1 cellular context compared by ENCODE assay signal in genomic region chr1:9910425-9911178, GRCh38.
TF ChIP-seq lines count a peak whose summit lies in the region.

No MANE protein-coding gene starts in this region.

TF ChIP-seq in HepG2, 621 proteins besides CTCF, POLR2A, EP300 and RAD21 (continued from another document and continues in another):
- TF ChIP-seq ZNF207 (IDR thresholded peaks at IDR 0.05; ENCODE audit: borderline replicate concordance) (no peak), IRX3 (CRISPR knock-in tag; IDR thresholded peaks at IDR 0.05; ENCODE audit: borderline replicate concordance, low read depth) (no peak), KAT8 (CRISPR knock-in tag; IDR thresholded peaks at IDR 0.05) (peak; percentile 49; the same call in 1 of the 2 replicates), ZNF484 (CRISPR knock-in tag; IDR thresholded peaks at IDR 0.05; ENCODE audit: borderline replicate concordance, low read depth) (no peak), ATF1 (CRISPR knock-in tag; IDR thresholded peaks at IDR 0.05) (0 out of 2 replicates have a peak, but pooled peaks have one; percentile 18), ZNF780A (CRISPR knock-in tag; IDR thresholded peaks at IDR 0.05) (no peak), ZNF343 (CRISPR knock-in tag; IDR thresholded peaks at IDR 0.05) (no peak), PPARG (CRISPR knock-in tag; conservative IDR thresholded peaks at IDR 0.05) (no peak), ZNF616 (CRISPR knock-in tag; IDR thresholded peaks at IDR 0.05; ENCODE audit: low read depth) (no peak), PHB2 (IDR thresholded peaks at IDR 0.05; ENCODE audit: partially characterized antibody) (no peak), ELF1 (CRISPR knock-in tag; IDR thresholded peaks at IDR 0.05) (peak; percentile 43; the same call in 1 of the 2 replicates), ZNF33A (CRISPR knock-in tag; IDR thresholded peaks at IDR 0.05; ENCODE audit: borderline replicate concordance) (no peak), SETDB1 (CRISPR knock-in tag; IDR thresholded peaks at IDR 0.05; ENCODE audit: borderline replicate concordance) (no peak), JUND (CRISPR knock-in tag; IDR thresholded peaks at IDR 0.05) (no peak), ZNF496 (CRISPR knock-in tag; IDR thresholded peaks at IDR 0.05; ENCODE audit: insufficient replicate concordance) (no peak), RNF219 (CRISPR knock-in tag; IDR thresholded peaks at IDR 0.05) (no peak), STAT6 (CRISPR knock-in tag; IDR thresholded peaks at IDR 0.05; ENCODE audit: borderline replicate concordance) (no peak), SKI (IDR thresholded peaks at IDR 0.05; ENCODE audit: partially characterized antibody) (no peak), RXRA (CRISPR knock-in tag; IDR thresholded peaks at IDR 0.05) (0 out of 2 replicates have a peak, but pooled peaks have one; percentile 15), SPEN (CRISPR knock-in tag; IDR thresholded peaks at IDR 0.05; ENCODE audit: low read depth) (peak; percentile 58; the same call in 1 of the 2 replicates), REXO4 (CRISPR knock-in tag; IDR thresholded peaks at IDR 0.05; ENCODE audit: borderline replicate concordance) (no peak), SATB2 (CRISPR knock-in tag; IDR thresholded peaks at IDR 0.05) (no peak), CENPT (CRISPR knock-in tag; IDR thresholded peaks at IDR 0.05; ENCODE audit: low read depth) (no peak), ZNF678 (CRISPR knock-in tag; IDR thresholded peaks at IDR 0.05) (no peak), GABPB1 (CRISPR knock-in tag; IDR thresholded peaks at IDR 0.05) (peak; percentile 71), EED (CRISPR knock-in tag; IDR thresholded peaks at IDR 0.05) (no peak), ZNF460 (CRISPR knock-in tag; IDR thresholded peaks at IDR 0.05; ENCODE audit: borderline replicate concordance) (no peak), HDAC6 (IDR thresholded peaks at IDR 0.05; ENCODE audit: low read depth, low read length) (no peak), SMARCE1 (IDR thresholded peaks at IDR 0.05; ENCODE audit: borderline replicate concordance) (no peak), RBFOX2 (IDR thresholded peaks at IDR 0.05; ENCODE audit: low read depth, low read length) (peak; percentile 76), CEBPG (CRISPR knock-in tag; IDR thresholded peaks at IDR 0.05) (no peak), NFE2L2 (IDR thresholded peaks at IDR 0.05; ENCODE audit: low read length) (no peak), MXD3 (CRISPR knock-in tag; IDR thresholded peaks at IDR 0.05) (no peak), ZNF747 (CRISPR knock-in tag; IDR thresholded peaks at IDR 0.05; ENCODE audit: borderline replicate concordance) (0 out of 2 replicates have a peak, but pooled peaks have one; percentile 44), CERS6 (CRISPR knock-in tag; IDR thresholded peaks at IDR 0.05) (no peak), REST (IDR thresholded peaks at IDR 0.05; ENCODE audit: borderline replicate concordance in 1 of 2, low read depth in 1 of 2, low read length in 2 of 2) (no peak; a peak in 1 of 4 replicates), SNRNP70 (IDR thresholded peaks at IDR 0.05; ENCODE audit: low read depth, low read length) (no peak), RARG (CRISPR knock-in tag; IDR thresholded peaks at IDR 0.05; ENCODE audit: low read depth) (no peak)
- TF ChIP-seq, protein P1, sequence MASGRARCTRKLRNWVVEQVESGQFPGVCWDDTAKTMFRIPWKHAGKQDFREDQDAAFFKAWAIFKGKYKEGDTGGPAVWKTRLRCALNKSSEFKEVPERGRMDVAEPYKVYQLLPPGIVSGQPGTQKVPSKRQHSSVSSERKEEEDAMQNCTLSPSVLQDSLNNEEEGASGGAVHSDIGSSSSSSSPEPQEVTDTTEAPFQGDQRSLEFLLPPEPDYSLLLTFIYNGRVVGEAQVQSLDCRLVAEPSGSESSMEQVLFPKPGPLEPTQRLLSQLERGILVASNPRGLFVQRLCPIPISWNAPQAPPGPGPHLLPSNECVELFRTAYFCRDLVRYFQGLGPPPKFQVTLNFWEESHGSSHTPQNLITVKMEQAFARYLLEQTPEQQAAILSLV (CRISPR knock-in tag; IDR thresholded peaks at IDR 0.05; ENCODE audit: borderline replicate concordance) = no peak; the same call in 1 of the 2 replicates
- TF ChIP-seq, protein P2, sequence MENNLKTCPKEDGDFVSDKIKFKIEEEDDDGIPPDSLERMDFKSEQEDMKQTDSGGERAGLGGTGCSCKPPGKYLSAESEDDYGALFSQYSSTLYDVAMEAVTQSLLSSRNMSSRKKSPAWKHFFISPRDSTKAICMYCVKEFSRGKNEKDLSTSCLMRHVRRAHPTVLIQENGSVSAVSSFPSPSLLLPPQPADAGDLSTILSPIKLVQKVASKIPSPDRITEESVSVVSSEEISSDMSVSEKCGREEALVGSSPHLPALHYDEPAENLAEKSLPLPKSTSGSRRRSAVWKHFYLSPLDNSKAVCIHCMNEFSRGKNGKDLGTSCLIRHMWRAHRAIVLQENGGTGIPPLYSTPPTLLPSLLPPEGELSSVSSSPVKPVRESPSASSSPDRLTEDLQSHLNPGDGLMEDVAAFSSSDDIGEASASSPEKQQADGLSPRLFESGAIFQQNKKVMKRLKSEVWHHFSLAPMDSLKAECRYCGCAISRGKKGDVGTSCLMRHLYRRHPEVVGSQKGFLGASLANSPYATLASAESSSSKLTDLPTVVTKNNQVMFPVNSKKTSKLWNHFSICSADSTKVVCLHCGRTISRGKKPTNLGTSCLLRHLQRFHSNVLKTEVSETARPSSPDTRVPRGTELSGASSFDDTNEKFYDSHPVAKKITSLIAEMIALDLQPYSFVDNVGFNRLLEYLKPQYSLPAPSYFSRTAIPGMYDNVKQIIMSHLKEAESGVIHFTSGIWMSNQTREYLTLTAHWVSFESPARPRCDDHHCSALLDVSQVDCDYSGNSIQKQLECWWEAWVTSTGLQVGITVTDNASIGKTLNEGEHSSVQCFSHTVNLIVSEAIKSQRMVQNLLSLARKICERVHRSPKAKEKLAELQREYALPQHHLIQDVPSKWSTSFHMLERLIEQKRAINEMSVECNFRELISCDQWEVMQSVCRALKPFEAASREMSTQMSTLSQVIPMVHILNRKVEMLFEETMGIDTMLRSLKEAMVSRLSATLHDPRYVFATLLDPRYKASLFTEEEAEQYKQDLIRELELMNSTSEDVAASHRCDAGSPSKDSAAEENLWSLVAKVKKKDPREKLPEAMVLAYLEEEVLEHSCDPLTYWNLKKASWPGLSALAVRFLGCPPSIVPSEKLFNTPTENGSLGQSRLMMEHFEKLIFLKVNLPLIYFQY (CRISPR knock-in tag; IDR thresholded peaks at IDR 0.05; ENCODE audit: borderline replicate concordance) = no peak
- TF ChIP-seq, protein P3, sequence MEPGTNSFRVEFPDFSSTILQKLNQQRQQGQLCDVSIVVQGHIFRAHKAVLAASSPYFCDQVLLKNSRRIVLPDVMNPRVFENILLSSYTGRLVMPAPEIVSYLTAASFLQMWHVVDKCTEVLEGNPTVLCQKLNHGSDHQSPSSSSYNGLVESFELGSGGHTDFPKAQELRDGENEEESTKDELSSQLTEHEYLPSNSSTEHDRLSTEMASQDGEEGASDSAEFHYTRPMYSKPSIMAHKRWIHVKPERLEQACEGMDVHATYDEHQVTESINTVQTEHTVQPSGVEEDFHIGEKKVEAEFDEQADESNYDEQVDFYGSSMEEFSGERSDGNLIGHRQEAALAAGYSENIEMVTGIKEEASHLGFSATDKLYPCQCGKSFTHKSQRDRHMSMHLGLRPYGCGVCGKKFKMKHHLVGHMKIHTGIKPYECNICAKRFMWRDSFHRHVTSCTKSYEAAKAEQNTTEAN (CRISPR knock-in tag; conservative IDR thresholded peaks at IDR 0.05) = no peak; the same call in 1 of the 2 replicates
- TF ChIP-seq, protein P4, sequence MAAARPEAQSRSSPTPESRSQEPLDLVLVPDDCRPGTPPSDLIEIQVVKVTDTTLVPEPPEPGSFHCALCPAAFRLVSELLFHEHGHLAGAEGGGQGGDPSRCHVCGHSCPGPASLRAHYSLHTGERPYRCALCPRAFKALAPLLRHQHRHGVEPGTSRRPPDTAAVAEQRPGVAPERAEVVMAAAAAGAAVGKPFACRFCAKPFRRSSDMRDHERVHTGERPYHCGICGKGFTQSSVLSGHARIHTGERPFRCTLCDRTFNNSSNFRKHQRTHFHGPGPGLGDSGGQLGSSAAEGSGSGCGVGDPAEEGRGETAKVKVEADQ (CRISPR knock-in tag; IDR thresholded peaks at IDR 0.05; ENCODE audit: borderline replicate concordance) = 0 out of 2 replicates have a peak, but pooled peaks have one; percentile 27
- TF ChIP-seq, protein P5, sequence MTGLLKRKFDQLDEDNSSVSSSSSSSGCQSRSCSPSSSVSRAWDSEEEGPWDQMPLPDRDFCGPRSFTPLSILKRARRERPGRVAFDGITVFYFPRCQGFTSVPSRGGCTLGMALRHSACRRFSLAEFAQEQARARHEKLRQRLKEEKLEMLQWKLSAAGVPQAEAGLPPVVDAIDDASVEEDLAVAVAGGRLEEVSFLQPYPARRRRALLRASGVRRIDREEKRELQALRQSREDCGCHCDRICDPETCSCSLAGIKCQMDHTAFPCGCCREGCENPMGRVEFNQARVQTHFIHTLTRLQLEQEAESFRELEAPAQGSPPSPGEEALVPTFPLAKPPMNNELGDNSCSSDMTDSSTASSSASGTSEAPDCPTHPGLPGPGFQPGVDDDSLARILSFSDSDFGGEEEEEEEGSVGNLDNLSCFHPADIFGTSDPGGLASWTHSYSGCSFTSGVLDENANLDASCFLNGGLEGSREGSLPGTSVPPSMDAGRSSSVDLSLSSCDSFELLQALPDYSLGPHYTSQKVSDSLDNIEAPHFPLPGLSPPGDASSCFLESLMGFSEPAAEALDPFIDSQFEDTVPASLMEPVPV (CRISPR knock-in tag; IDR thresholded peaks at IDR 0.05) = no peak
